20 cellular contexts compared by ENCODE assay signal in the genomic region with DNA sequence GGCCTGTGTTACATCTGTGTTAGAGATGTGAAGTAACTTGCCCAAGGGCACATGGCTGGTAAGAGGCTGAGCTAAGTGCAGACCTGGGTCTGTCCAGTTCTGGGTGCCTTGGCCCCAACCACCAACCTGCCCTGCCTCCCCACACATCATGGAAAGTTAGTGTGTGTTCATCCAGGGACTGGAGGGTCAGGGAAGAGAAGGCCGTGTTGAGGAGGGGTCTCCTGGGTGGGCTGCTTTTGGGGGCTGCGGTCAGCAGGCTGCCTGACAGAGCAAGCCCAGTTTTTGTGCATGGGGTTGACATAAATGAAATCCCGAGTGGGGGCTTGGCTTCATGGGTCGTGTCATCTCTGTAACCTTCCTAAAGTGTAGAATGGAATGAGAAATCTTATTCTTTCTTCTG. TPM values are rescaled to one million over a fixed set of nuclear protein-coding genes. Genes with fewer than 3 reads are reported as not detected.
DNase-seq lines count a peak whose midpoint lies in the region; ATAC-seq and TF ChIP-seq lines count a peak whose summit lies in the region.
"Had no signal": no experiment of that assay in that cellular context is flagged by ENCODE, and none has a peak within 500 bp of the region (broad histone marks: within the 10 kb centered on the region; RNA-seq: fewer than 3 reads in every experiment).

No MANE protein-coding gene starts in this region.

- H2AK5ac ChIP-seq in mesenchymal stem cell (ENCODE audit: low read length, severe bottlenecking): no peak overlapping the region

- H3K36me3 ChIP-seq in mesenchymal stem cell (ENCODE audit: control insufficient read depth in 1 of 2, insufficient read depth in 2 of 2, low read depth in 1 of 2, low read length in 2 of 2): peaks cover 34 to 41% of the 10 kb centered on the region in 2 experiments
- H3K36me3 ChIP-seq in smooth muscle cell (ENCODE audit: low read depth): no peaks in the 10 kb centered on the region

- H4K20me1 ChIP-seq in smooth muscle cell (ENCODE audit: low read depth): peaks cover 50% of the 10 kb centered on the region

- peaks cover 29% of the 10 kb centered on the region for H3K79me2 ChIP-seq in smooth muscle cell (ENCODE audit: low read depth)

- H4K8ac ChIP-seq in mesenchymal stem cell (ENCODE audit: low read length): no peak overlapping the region

- no peak overlapping the region for H3K9ac ChIP-seq in mesenchymal stem cell (ENCODE audit: low read length)
- no peak overlapping the region for H3K9ac ChIP-seq in smooth muscle cell (ENCODE audit: low read depth)
- H3K9ac ChIP-seq: BLaER1 treated with 17β-estradiol and CSF1 and Interleukin-3, amounts not matched to agents 10 nM and 100 nM; GM23248 had no signal

- H2AFZ ChIP-seq in mesenchymal stem cell (ENCODE audit: low read depth, low read length) (no peak overlapping the region), smooth muscle cell (ENCODE audit: low read depth) (no peak overlapping the region)
- H2AFZ ChIP-seq: GM23248 had no signal

- CTCF ChIA-PET in activated CD4-positive, alpha-beta T cell treated with anti-CD3 and anti-CD28 coated beads for 36 hours (lab: Charles Lee): interaction anchor here (1.6 to 1.7 kb wide), 2 partner anchors 9 to 22 kb away, joined by 5 to 7 read pairs; no protein-coding TSS in a partner anchor

- H3K27me3 ChIP-seq in mesenchymal stem cell (ENCODE audit: control insufficient read depth in 1 of 2, insufficient read depth in 1 of 2, low read length in 2 of 2): no peaks in the 10 kb centered on the region
- H3K27me3 ChIP-seq in smooth muscle cell (ENCODE audit: low read depth): no peaks in the 10 kb centered on the region
- H3K27me3 ChIP-seq: BLaER1 treated with 17β-estradiol and CSF1 and Interleukin-3, amounts not matched to agents 10 nM and 100 nM had no signal

- H3K23ac ChIP-seq in mesenchymal stem cell (ENCODE audit: low read length in 2 of 2): no peak overlapping the region

- H3F3A ChIP-seq in smooth muscle cell (ENCODE audit: low read depth): no peaks in the 10 kb centered on the region

- H3K4me1 ChIP-seq in mesenchymal stem cell (ENCODE audit: control insufficient read depth, insufficient read depth, low read depth, low read length) (peaks cover 28% of the 10 kb centered on the region), smooth muscle cell (ENCODE audit: low read depth) (peaks cover 15% of the 10 kb centered on the region)

- H3K79me1 ChIP-seq in mesenchymal stem cell (replicated peaks; ENCODE audit: low read length, poor library complexity, severe bottlenecking): no peaks in the 10 kb centered on the region

- no peak overlapping the region for H3K14ac ChIP-seq in mesenchymal stem cell (ENCODE audit: low read length in 2 of 2)

- peaks cover 47% of the 10 kb centered on the region for H3K4me1 Mint-ChIP-seq in activated CD4-positive, alpha-beta T cell treated with anti-CD3 and anti-CD28 coated beads for 36 hours
- peaks cover 81% of the 10 kb centered on the region for H3K4me1 Mint-ChIP-seq in stimulated activated naive CD8-positive, alpha-beta T cell treated with anti-CD3 and anti-CD28 coated beads, Interleukin-15, amount 100 ng/mL, for 72 hours

- TF ChIP-seq CTCF in smooth muscle cell (IDR thresholded peaks at IDR 0.05; ENCODE audit: borderline replicate concordance, insufficient read depth, poor library complexity, severe bottlenecking): no peak

- H2BK120ac ChIP-seq in mesenchymal stem cell (ENCODE audit: low read depth, low read length): no peak overlapping the region

- 88% methylated on average over 4 of the region's 4 CpGs for WGBS in mesenchymal stem cell
- WGBS in smooth muscle cell (ENCODE audit: low lambda C conversion rate): 81% methylated on average over 4 of the region's 4 CpGs

- H3K9me3 Mint-ChIP-seq in activated CD4-positive, alpha-beta T cell treated with anti-CD3 and anti-CD28 coated beads for 36 hours (ENCODE audit: low read depth): no peaks in the 10 kb centered on the region
- no peaks in the 10 kb centered on the region for H3K9me3 Mint-ChIP-seq in stimulated activated naive CD8-positive, alpha-beta T cell treated with anti-CD3 and anti-CD28 coated beads, Interleukin-15, amount 100 ng/mL, for 72 hours

- no peak overlapping the region for H2BK5ac ChIP-seq in mesenchymal stem cell (ENCODE audit: low read depth, low read length, poor library complexity, severe bottlenecking)

- H2BK12ac ChIP-seq in mesenchymal stem cell (ENCODE audit: low read length in 2 of 2): no peak overlapping the region

- H3K27ac ChIP-seq in mesenchymal stem cell (ENCODE audit: low read length, poor library complexity, severe bottlenecking) (peak overlapping the region; percentile 37), smooth muscle cell (ENCODE audit: low read depth) (no peak overlapping the region)
- H3K27ac ChIP-seq: 22Rv1; BLaER1 treated with 17β-estradiol and CSF1 and Interleukin-3, amounts not matched to agents 10 nM and 100 nM; GM23248 had no signal

- intact Hi-C loops in activated CD4-positive, alpha-beta T cell treated with anti-CD3 and anti-CD28 coated beads for 36 hours (cut with DNase I, micrococcal nuclease): no loop called here

- no peak overlapping the region for H4K91ac ChIP-seq in mesenchymal stem cell (ENCODE audit: low read length)

- no peaks in the 10 kb centered on the region for H3K9me3 ChIP-seq in mesenchymal stem cell (ENCODE audit: control insufficient read depth, low read length)
- H3K9me3 ChIP-seq in smooth muscle cell (replicated peaks; ENCODE audit: low read depth): no peaks in the 10 kb centered on the region

- DNase-seq in activated CD4-positive, alpha-beta T cell treated with anti-CD3 and anti-CD28 coated beads for 36 hours: no peak
- DNase-seq in activated CD4-positive, alpha-beta T cell treated with anti-CD3 and anti-CD28 coated beads, Interleukin-2, amount 50 U/mL, for 48 hours: no peak
- peak in 1 of 2 donors; percentile 6 for DNase-seq in stimulated activated naive CD8-positive, alpha-beta T cell treated with anti-CD3 and anti-CD28 coated beads, Interleukin-15, amount 100 ng/mL, for 72 hours
- DNase-seq in stimulated activated naive CD8-positive, alpha-beta T cell treated with anti-CD3 and anti-CD28 coated beads, Interleukin-15, Interleukin-2, amounts not matched to agents 100 U/mL and 50 U/mL, for 24 hours: no peak
- DNase-seq in mesenchymal stem cell: no peak
- no peak for DNase-seq in D341Med (ENCODE audit: low spot score)
- no peak for DNase-seq in smooth muscle cell (lab: John Stamatoyannopoulos, UW; ENCODE audit: unreplicated experiment)
- DNase-seq: COR-L47, DMS53, GM23248, MV-4-11, NCI-H1436, NCI-H2029 treated with DMSO at 0.1 percent for 48 hours, NCI-H510A, NCI-H82, SHP77 treated with DMSO at 0.1 percent for 48 hours had no signal

- no peaks in the 10 kb centered on the region for H3K27me3 Mint-ChIP-seq in activated CD4-positive, alpha-beta T cell treated with anti-CD3 and anti-CD28 coated beads for 36 hours
- no peaks in the 10 kb centered on the region for H3K27me3 Mint-ChIP-seq in stimulated activated naive CD8-positive, alpha-beta T cell treated with anti-CD3 and anti-CD28 coated beads, Interleukin-15, amount 100 ng/mL, for 72 hours
- H3K27me3 Mint-ChIP-seq: IgD-negative memory B cell had no signal

- no peak overlapping the region for H3K4me3 ChIP-seq in mesenchymal stem cell (ENCODE audit: insufficient read depth in 1 of 2, low read depth in 1 of 2, low read length in 2 of 2)
- H3K4me3 ChIP-seq in smooth muscle cell: no peak overlapping the region
- H3K4me3 ChIP-seq: BLaER1 treated with 17β-estradiol and CSF1 and Interleukin-3, amounts not matched to agents 10 nM and 100 nM; GM23248 had no signal

- no peak overlapping the region for H3K4me3 Mint-ChIP-seq in activated CD4-positive, alpha-beta T cell treated with anti-CD3 and anti-CD28 coated beads for 36 hours
- peak overlapping the region; percentile 55 to 82 for H3K4me3 Mint-ChIP-seq in stimulated activated naive CD8-positive, alpha-beta T cell treated with anti-CD3 and anti-CD28 coated beads, Interleukin-15, amount 100 ng/mL, for 72 hours
- H3K4me3 Mint-ChIP-seq: IgD-negative memory B cell had no signal

- peak overlapping the region; percentile 26 for H3K27ac Mint-ChIP-seq in activated CD4-positive, alpha-beta T cell treated with anti-CD3 and anti-CD28 coated beads for 36 hours
- H3K27ac Mint-ChIP-seq in stimulated activated naive CD8-positive, alpha-beta T cell treated with anti-CD3 and anti-CD28 coated beads, Interleukin-15, amount 100 ng/mL, for 72 hours: peak overlapping the region in 1 of 2 donors; percentile 85

- H3K18ac ChIP-seq in mesenchymal stem cell (ENCODE audit: low read depth in 1 of 2, low read length in 2 of 2): no peak overlapping the region

- H3K4me2 ChIP-seq in mesenchymal stem cell (ENCODE audit: low read length, poor library complexity, severe bottlenecking) (no peak overlapping the region), smooth muscle cell (no peak overlapping the region)
- H3K4me2 ChIP-seq: BLaER1 treated with 17β-estradiol and CSF1 and Interleukin-3, amounts not matched to agents 10 nM and 100 nM had no signal

- H3K4ac ChIP-seq in mesenchymal stem cell (ENCODE audit: low read depth in 1 of 2, low read length in 2 of 2): no peak overlapping the region

- no peak overlapping the region for H2BK15ac ChIP-seq in mesenchymal stem cell (ENCODE audit: low read depth, poor library complexity, severe bottlenecking)

- peaks cover 27% of the 10 kb centered on the region for H3K36me3 Mint-ChIP-seq in activated CD4-positive, alpha-beta T cell treated with anti-CD3 and anti-CD28 coated beads for 36 hours (ENCODE audit: low read depth)

- no peak for ATAC-seq in activated CD4-positive, alpha-beta T cell treated with anti-CD3 and anti-CD28 coated beads for 36 hours
- peak; percentile 21 for ATAC-seq in stimulated activated naive CD8-positive, alpha-beta T cell treated with anti-CD3 and anti-CD28 coated beads, Interleukin-15, amount 100 ng/mL, for 72 hours
- no peak for ATAC-seq in stimulated activated naive CD8-positive, alpha-beta T cell treated with anti-CD3 and anti-CD28 coated beads, Interleukin-15, Interleukin-2, amounts not matched to agents 100 U/mL and 50 U/mL, for 24 hours
- ATAC-seq in GM19395 (IDR thresholded peaks at IDR 0.05; ENCODE audit: unreplicated experiment): no peak

- POLR2A ChIA-PET in activated CD4-positive, alpha-beta T cell treated with anti-CD3 and anti-CD28 coated beads for 36 hours (lab: Charles Lee): no interaction called here

RNA-seq across cellular contexts. Expression of a gene that starts 10.9 kb away (rescaled TPM):
- 10 to 100 TPM; 18.0 to 21.1 TPM for total RNA-seq in activated CD4-positive, alpha-beta T cell treated with anti-CD3 and anti-CD28 coated beads for 36 hours
- 50.3 TPM for polyA plus RNA-seq in mesenchymal stem cell (2013, experiment 1 of 2)
- polyA plus RNA-seq in mesenchymal stem cell (2013, experiment 2 of 2): 48.3 TPM
- total RNA-seq in smooth muscle cell: 31.8 and 44.4 TPM in 2 replicates
- polyA plus RNA-seq in smooth muscle cell: 39.4 and 43.3 TPM in 2 replicates
